ENCODE assay signal across 18 cellular contexts in the genomic region with DNA sequence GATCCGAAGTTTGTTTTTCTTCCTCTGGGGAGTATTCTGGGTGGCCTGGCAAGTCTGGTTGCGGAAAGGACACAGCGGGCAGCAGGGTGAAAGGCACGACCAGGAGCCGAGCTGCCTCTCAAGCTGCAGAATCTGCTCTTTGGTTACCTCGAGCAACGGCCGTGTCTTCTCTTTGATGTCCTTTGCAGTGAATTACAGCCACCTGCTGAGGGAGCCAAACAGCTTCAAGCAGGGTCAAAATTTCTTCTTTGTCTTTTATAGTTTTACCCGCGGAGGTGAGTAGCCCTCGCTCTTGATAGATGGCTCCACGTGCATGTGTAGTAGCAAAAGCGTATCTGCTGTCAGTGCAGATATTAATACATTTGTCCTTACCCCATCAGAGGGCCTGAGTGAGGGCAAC.
DNase-seq lines count a peak whose midpoint lies in the region; ATAC-seq and TF ChIP-seq lines count a peak whose summit lies in the region.
"Had no signal": no experiment of that assay in that cellular context is flagged by ENCODE, and none has a peak within 500 bp of the region (broad histone marks: within the 10 kb centered on the region; RNA-seq: fewer than 3 reads in every experiment).

No MANE protein-coding gene starts in this region.

- H3K9me3 Mint-ChIP-seq in Caco-2 (ENCODE audit: unreplicated experiment): peaks cover 51% of the 10 kb centered on the region
- H3K9me3 Mint-ChIP-seq: activated naive CD8-positive, alpha-beta T cell treated with anti-CD3 and anti-CD28 coated beads, Interleukin-2, amount 10 ng/mL, durations not matched to agents 7 days and 5 days had no signal

- no peak overlapping the region for H3K4me3 ChIP-seq in Caco-2 (ENCODE audit: low read depth, low read length)
- H3K4me3 ChIP-seq in Jurkat, Clone E6-1 (ENCODE audit: low read length): no peak overlapping the region
- H3K4me3 ChIP-seq in astrocyte of the spinal cord (ENCODE audit: low read depth, low read length): no peak overlapping the region
- H3K4me3 ChIP-seq in liver (ENCODE audit: low read depth in 1 of 3, low read length in 3 of 3): no peak overlapping the region
- H3K4me3 ChIP-seq: esophagus squamous epithelium, pancreas, uterus had no signal

- no peak overlapping the region for H3K4me3 Mint-ChIP-seq in Caco-2 (ENCODE audit: unreplicated experiment)
- H3K4me3 Mint-ChIP-seq: activated naive CD8-positive, alpha-beta T cell treated with anti-CD3 and anti-CD28 coated beads, Interleukin-2, amount 10 ng/mL, durations not matched to agents 7 days and 5 days; central memory CD8-positive, alpha-beta T cell had no signal

- TF ChIP-seq CTCF in Caco-2 (IDR thresholded peaks at IDR 0.05; ENCODE audit: insufficient read depth in 1 of 2, low read depth in 1 of 2, low read length in 1 of 2, severe bottlenecking in 1 of 2, unreplicated experiment in 1 of 2): peak; percentile 49 to 52
- peak; percentile 16 for TF ChIP-seq CTCF in astrocyte of the spinal cord (IDR thresholded peaks at IDR 0.05; ENCODE audit: low read depth, low read length)
- peak; percentile 21 for TF ChIP-seq CTCF in liver (IDR thresholded peaks at IDR 0.05; ENCODE audit: low read depth, low read length, missing input control)

- peak; percentile 68 to 70 for TF ChIP-seq RAD21 in liver (IDR thresholded peaks at IDR 0.05)

- no peak overlapping the region for H3K9ac ChIP-seq in liver (ENCODE audit: low read depth in 1 of 2, low read length in 2 of 2)

- in situ Hi-C loops in astrocyte of the spinal cord (cut with HindIII; ENCODE audit: low sequenced_read_pairs): no loop called here

- no TSS peak for BruUV-seq in Caco-2 (replicated peaks; lab: Mats Ljungman, UMichigan)

- peaks cover 8% of the 10 kb centered on the region for H3K9me3 ChIP-seq in Caco-2
- no peaks in the 10 kb centered on the region for H3K9me3 ChIP-seq in liver (ENCODE audit: control insufficient read depth in 4 of 4, low read length in 3 of 4)
- H3K9me3 ChIP-seq: esophagus squamous epithelium, pancreas, uterus had no signal

- H3K27ac Mint-ChIP-seq in Caco-2 (ENCODE audit: unreplicated experiment): peak overlapping the region; percentile 30
- H3K27ac Mint-ChIP-seq: activated naive CD8-positive, alpha-beta T cell treated with anti-CD3 and anti-CD28 coated beads, Interleukin-2, amount 10 ng/mL, durations not matched to agents 7 days and 5 days had no signal

- H3K36me3 ChIP-seq in Caco-2 (ENCODE audit: control insufficient read depth, insufficient read depth, low read length): no peaks in the 10 kb centered on the region
- no peaks in the 10 kb centered on the region for H3K36me3 ChIP-seq in liver (ENCODE audit: control insufficient read depth in 4 of 4, insufficient read depth in 3 of 4, low read depth in 1 of 4, low read length in 3 of 4)
- H3K36me3 ChIP-seq: esophagus squamous epithelium, pancreas, uterus had no signal

- CTCF ChIA-PET in Caco-2 (lab: Charles Lee): interaction anchor here (0.7 to 4.4 kb wide), 3 partner anchors 66 to 132 kb away, joined by 3 to 32 read pairs (median 9); no protein-coding TSS in a partner anchor

- peaks cover 7% of the 10 kb centered on the region; the same call in 1 of the 2 replicates for H3K4me1 ChIP-seq in Caco-2
- H3K4me1 ChIP-seq in liver (ENCODE audit: control insufficient read depth in 4 of 4, insufficient read depth in 4 of 4, low read length in 3 of 4): no peaks in the 10 kb centered on the region
- H3K4me1 ChIP-seq: pancreas, uterus had no signal

- H3K27ac ChIP-seq in liver (ENCODE audit: low read depth in 1 of 2, low read length in 2 of 2): no peak overlapping the region
- H3K27ac ChIP-seq: esophagus squamous epithelium, pancreas, uterus had no signal

- peak in 1 of 2 experiments; percentile 44 for DNase-seq in Caco-2
- DNase-seq in Jurkat, Clone E6-1 (ENCODE audit: low read depth, low spot score): peak; percentile 6
- DNase-seq in astrocyte of the spinal cord (ENCODE audit: low read depth, low spot score): peak; percentile 1
- DNase-seq in stimulated activated naive CD4-positive, alpha-beta T cell (lab: John Stamatoyannopoulos, UW): no peak
- DNase-seq in cerebellar cortex (ENCODE audit: low spot score): no peak
- DNase-seq in Right ventricle myocardium superior: no peak
- DNase-seq: activated naive CD8-positive, alpha-beta T cell treated with anti-CD3 and anti-CD28 coated beads, Interleukin-2, amount 10 ng/mL, durations not matched to agents 7 days and 5 days; DMS153; esophagus squamous epithelium; GOT3; NCI-H1092 treated with DMSO at 0.1 percent for 48 hours; pancreas; stimulated activated CD4-positive, alpha-beta T cell treated with anti-CD3 and anti-CD28 coated beads, Interleukin-1b, Interleukin-23, amount 100 ng/mL, for 48 hours; uterus had no signal

- ATAC-seq in Right ventricle myocardium superior (ENCODE audit: poor library complexity): no peak
- no peak for ATAC-seq in HG02588 (IDR thresholded peaks at IDR 0.05; ENCODE audit: unreplicated experiment)
- ATAC-seq: activated CD4-positive, CD25-positive, alpha-beta regulatory T cell treated with anti-CD3 and anti-CD28 coated beads, Interleukin-2, amount 50 U/mL, for 24 hours had no signal

- intact Hi-C loops in Caco-2 (cut with micrococcal nuclease; ENCODE audit: unreplicated experiment): loop anchor here (1.0 to 5.0 kb wide), 9 partner anchors 82 to 858 kb away; no protein-coding TSS in a partner anchor
- intact Hi-C loops in Right ventricle myocardium superior (cut with DNase I): no loop called here

- POLR2A ChIA-PET in Caco-2 (lab: Charles Lee): no interaction called here

- H3K27me3 ChIP-seq in Caco-2 (replicated peaks; ENCODE audit: control insufficient read depth, insufficient read depth, low read length): no peaks in the 10 kb centered on the region
- no peaks in the 10 kb centered on the region for H3K27me3 ChIP-seq in liver (ENCODE audit: control insufficient read depth in 4 of 4, insufficient read depth in 4 of 4, low read length in 3 of 4)
- H3K27me3 ChIP-seq: esophagus squamous epithelium, pancreas, uterus had no signal

- peaks cover 11% of the 10 kb centered on the region for H3K36me3 Mint-ChIP-seq in Caco-2 (ENCODE audit: insufficient read depth, unreplicated experiment)
- H3K36me3 Mint-ChIP-seq: activated naive CD8-positive, alpha-beta T cell treated with anti-CD3 and anti-CD28 coated beads, Interleukin-2, amount 10 ng/mL, durations not matched to agents 7 days and 5 days had no signal

- WGBS in liver: 55% methylated on average over 13 of the region's 13 CpGs

- peaks cover 30% of the 10 kb centered on the region for H3K4me1 Mint-ChIP-seq in Caco-2 (ENCODE audit: low read depth, unreplicated experiment)
- H3K4me1 Mint-ChIP-seq: activated naive CD8-positive, alpha-beta T cell treated with anti-CD3 and anti-CD28 coated beads, Interleukin-2, amount 10 ng/mL, durations not matched to agents 7 days and 5 days; central memory CD8-positive, alpha-beta T cell had no signal

- no peaks in the 10 kb centered on the region for H3K27me3 Mint-ChIP-seq in Caco-2 (ENCODE audit: insufficient read depth, unreplicated experiment)
- H3K27me3 Mint-ChIP-seq: activated naive CD8-positive, alpha-beta T cell treated with anti-CD3 and anti-CD28 coated beads, Interleukin-2, amount 10 ng/mL, durations not matched to agents 7 days and 5 days; central memory CD8-positive, alpha-beta T cell had no signal

TF ChIP-seq in liver, 16 proteins besides CTCF, POLR2A, EP300 and RAD21:
- no peak for TF ChIP-seq NR2F2 (IDR thresholded peaks at IDR 0.05)
- no peak for TF ChIP-seq GABPA (IDR thresholded peaks at IDR 0.05 in 1 of 2, conservative IDR thresholded peaks at IDR 0.05 in 1 of 2)
- TF ChIP-seq SP1 (IDR thresholded peaks at IDR 0.05): no peak
- TF ChIP-seq YY1 (IDR thresholded peaks at IDR 0.05): no peak
- TF ChIP-seq JUND (IDR thresholded peaks at IDR 0.05): no peak
- TF ChIP-seq HNF4A (conservative IDR thresholded peaks at IDR 0.05): no peak
- no peak for TF ChIP-seq EGR1 (IDR thresholded peaks at IDR 0.05; ENCODE audit: low read depth in 2 of 2)
- TF ChIP-seq HNF4G (IDR thresholded peaks at IDR 0.05): no peak
- TF ChIP-seq, protein P1, sequence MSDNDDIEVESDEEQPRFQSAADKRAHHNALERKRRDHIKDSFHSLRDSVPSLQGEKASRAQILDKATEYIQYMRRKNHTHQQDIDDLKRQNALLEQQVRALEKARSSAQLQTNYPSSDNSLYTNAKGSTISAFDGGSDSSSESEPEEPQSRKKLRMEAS (IDR thresholded peaks at IDR 0.05): no peak
- TF ChIP-seq, protein P2, sequence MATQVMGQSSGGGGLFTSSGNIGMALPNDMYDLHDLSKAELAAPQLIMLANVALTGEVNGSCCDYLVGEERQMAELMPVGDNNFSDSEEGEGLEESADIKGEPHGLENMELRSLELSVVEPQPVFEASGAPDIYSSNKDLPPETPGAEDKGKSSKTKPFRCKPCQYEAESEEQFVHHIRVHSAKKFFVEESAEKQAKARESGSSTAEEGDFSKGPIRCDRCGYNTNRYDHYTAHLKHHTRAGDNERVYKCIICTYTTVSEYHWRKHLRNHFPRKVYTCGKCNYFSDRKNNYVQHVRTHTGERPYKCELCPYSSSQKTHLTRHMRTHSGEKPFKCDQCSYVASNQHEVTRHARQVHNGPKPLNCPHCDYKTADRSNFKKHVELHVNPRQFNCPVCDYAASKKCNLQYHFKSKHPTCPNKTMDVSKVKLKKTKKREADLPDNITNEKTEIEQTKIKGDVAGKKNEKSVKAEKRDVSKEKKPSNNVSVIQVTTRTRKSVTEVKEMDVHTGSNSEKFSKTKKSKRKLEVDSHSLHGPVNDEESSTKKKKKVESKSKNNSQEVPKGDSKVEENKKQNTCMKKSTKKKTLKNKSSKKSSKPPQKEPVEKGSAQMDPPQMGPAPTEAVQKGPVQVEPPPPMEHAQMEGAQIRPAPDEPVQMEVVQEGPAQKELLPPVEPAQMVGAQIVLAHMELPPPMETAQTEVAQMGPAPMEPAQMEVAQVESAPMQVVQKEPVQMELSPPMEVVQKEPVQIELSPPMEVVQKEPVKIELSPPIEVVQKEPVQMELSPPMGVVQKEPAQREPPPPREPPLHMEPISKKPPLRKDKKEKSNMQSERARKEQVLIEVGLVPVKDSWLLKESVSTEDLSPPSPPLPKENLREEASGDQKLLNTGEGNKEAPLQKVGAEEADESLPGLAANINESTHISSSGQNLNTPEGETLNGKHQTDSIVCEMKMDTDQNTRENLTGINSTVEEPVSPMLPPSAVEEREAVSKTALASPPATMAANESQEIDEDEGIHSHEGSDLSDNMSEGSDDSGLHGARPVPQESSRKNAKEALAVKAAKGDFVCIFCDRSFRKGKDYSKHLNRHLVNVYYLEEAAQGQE (IDR thresholded peaks at IDR 0.05): no peak
- TF ChIP-seq TAF1 (conservative IDR thresholded peaks at IDR 0.05): no peak
- TF ChIP-seq, protein P3, sequence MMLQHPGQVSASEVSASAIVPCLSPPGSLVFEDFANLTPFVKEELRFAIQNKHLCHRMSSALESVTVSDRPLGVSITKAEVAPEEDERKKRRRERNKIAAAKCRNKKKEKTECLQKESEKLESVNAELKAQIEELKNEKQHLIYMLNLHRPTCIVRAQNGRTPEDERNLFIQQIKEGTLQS (IDR thresholded peaks at IDR 0.05): no peak

Comparison
In these comparisons a context has a peak if more than half of its experiments do, and no peak if none do; other contexts are left out.
1. DNase-seq: peak in Jurkat, Clone E6-1 (single experiment) and astrocyte of the spinal cord (single experiment); none in stimulated activated naive CD4-positive, alpha-beta T cell (0 of 6), cerebellar cortex (single experiment) and Right ventricle myocardium superior (single experiment).
2. Peak in every context shown above with its lines, with median percentiles within 50 percentile points of each other: CTCF ChIP-seq.